8 cellular contexts compared by ENCODE assay signal in genomic region chr9:133149130-133150015, GRCh38. TPM values are rescaled to one million over a fixed set of nuclear protein-coding genes. Genes with fewer than 3 reads are reported as not detected.
DNase-seq lines count a peak whose midpoint lies in the region; ATAC-seq and TF ChIP-seq lines count a peak whose summit lies in the region.

No MANE protein-coding gene starts in this region.

- H3K4me1 ChIP-seq in BLaER1: peaks cover 63% of the 10 kb centered on the region
- H3K4me1 ChIP-seq in left lung: peaks cover 16 to 32% of the 10 kb centered on the region in 2 donors

- H3K27me3 ChIP-seq in BLaER1: no peaks in the 10 kb centered on the region
- no peaks in the 10 kb centered on the region for H3K27me3 ChIP-seq in left lung

- peak overlapping the region; percentile 67 for H3K27ac Mint-ChIP-seq in activated CD4-positive, alpha-beta T cell treated with anti-CD3 and anti-CD28 coated beads for 36 hours

- H3K4me1 Mint-ChIP-seq in activated CD4-positive, alpha-beta T cell treated with anti-CD3 and anti-CD28 coated beads for 36 hours: peaks cover 28% of the 10 kb centered on the region

- POLR2A ChIA-PET in activated CD4-positive, alpha-beta T cell treated with anti-CD3 and anti-CD28 coated beads for 36 hours (lab: Charles Lee): interaction anchor here (0.7 to 1.4 kb wide), 2 partner anchors 43 to 119 kb away, joined by 3 to 6 read pairs; partner anchors contain the start of gene GTF3C5

- H3K36me3 ChIP-seq in BLaER1 (peaks cover 31% of the 10 kb centered on the region), left lung (peaks cover 0 to 10% of the 10 kb centered on the region in 2 donors)

- no peaks in the 10 kb centered on the region for H3K9me3 ChIP-seq in BLaER1
- H3K9me3 ChIP-seq in left lung: no peaks in the 10 kb centered on the region

- intact Hi-C loops in activated CD4-positive, alpha-beta T cell treated with anti-CD3 and anti-CD28 coated beads for 36 hours (cut with DNase I, micrococcal nuclease): loop anchor here (1.0 to 10.0 kb wide), 14 partner anchors 15 to 919 kb away; partner anchors contain the start of genes BRD3 (in 2 of the 2), GTF3C5 (in 2 of the 2), RALGDS (in 2 of the 2) and GFI1B (in 1 of the 2)
- intact Hi-C loops in left lung (cut with DNase I): loop anchor here in 1 of 2 donors (5.0 kb wide), 2 partner anchors 47 to 107 kb away; no protein-coding TSS in a partner anchor

- TF ChIP-seq CTCF in coronary artery (IDR thresholded peaks at IDR 0.05) (no peak), left lung (IDR thresholded peaks at IDR 0.05) (peak in 1 of 2 donors; percentile 17)

- DNase-seq in NCI-H446 treated with DMSO at 0.1 percent for 48 hours (lab: John Stamatoyannopoulos, UW) (peak; percentile 47), coronary artery (ENCODE audit: low spot score) (peak; percentile 94), left lung (peak; percentile 91 to 96)
- peak; percentile 92 for DNase-seq in activated CD4-positive, alpha-beta T cell treated with anti-CD3 and anti-CD28 coated beads for 36 hours
- DNase-seq in stimulated activated CD4-positive, alpha-beta T cell treated with anti-CD3 and anti-CD28 coated beads, Interleukin-2, amount 100 ng/mL, for 48 hours: peak; percentile 76 to 79

- peak overlapping the region; percentile 100 for H3K4me2 ChIP-seq in BLaER1

- H3K27ac ChIP-seq in BLaER1 (peak overlapping the region; percentile 99), coronary artery (peak overlapping the region; percentile 75 to 91), left lung (peak overlapping the region; percentile 81 to 83)

- H3K4me3 ChIP-seq in BLaER1 (peak overlapping the region; percentile 96), coronary artery (peak overlapping the region; percentile 80), left lung (peak overlapping the region; percentile 24 to 65)

- H3K9ac ChIP-seq in BLaER1: peak overlapping the region; percentile 99

- peaks cover 55% of the 10 kb centered on the region for H4K20me1 ChIP-seq in BLaER1

- peaks cover 19% of the 10 kb centered on the region for H3K36me3 Mint-ChIP-seq in activated CD4-positive, alpha-beta T cell treated with anti-CD3 and anti-CD28 coated beads for 36 hours (ENCODE audit: low read depth)

- peak overlapping the region; percentile 63 for H3K4me3 Mint-ChIP-seq in activated CD4-positive, alpha-beta T cell treated with anti-CD3 and anti-CD28 coated beads for 36 hours

- H3K9me3 Mint-ChIP-seq in activated CD4-positive, alpha-beta T cell treated with anti-CD3 and anti-CD28 coated beads for 36 hours (ENCODE audit: low read depth): no peaks in the 10 kb centered on the region

- CTCF ChIA-PET in activated CD4-positive, alpha-beta T cell treated with anti-CD3 and anti-CD28 coated beads for 36 hours (lab: Charles Lee): interaction anchor here (0.5 to 7.7 kb wide), 12 partner anchors 13 to 1439 kb away, joined by 3 to 139 read pairs (median 4); partner anchors contain the start of genes GTF3C5 and RALGDS

- ATAC-seq in GM19025 (IDR thresholded peaks at IDR 0.05; ENCODE audit: low read depth, unreplicated experiment): peak; percentile 71
- ATAC-seq in HG03175 (IDR thresholded peaks at IDR 0.05; ENCODE audit: unreplicated experiment): peak; percentile 65
- ATAC-seq in activated CD4-positive, alpha-beta T cell treated with anti-CD3 and anti-CD28 coated beads for 36 hours: peak; percentile 68
- peak; percentile 78 for ATAC-seq in left lung

- H3K27me3 Mint-ChIP-seq in activated CD4-positive, alpha-beta T cell treated with anti-CD3 and anti-CD28 coated beads for 36 hours: no peaks in the 10 kb centered on the region

RNA-seq across cellular contexts. Expression of gene GBGT1, which starts 14.3 kb away (rescaled TPM):
- 1 to 10 TPM; 3.8 to 4.8 TPM for total RNA-seq in activated CD4-positive, alpha-beta T cell treated with anti-CD3 and anti-CD28 coated beads for 36 hours
- total RNA-seq in left lung: 10 to 100 TPM; 22.2 to 45.1 TPM

RNA-seq across cellular contexts. Expression of gene RALGDS, which starts 28.3 kb away (rescaled TPM):
- total RNA-seq in activated CD4-positive, alpha-beta T cell treated with anti-CD3 and anti-CD28 coated beads for 36 hours: 10 to 100 TPM; 65.1 to 78.6 TPM
- total RNA-seq in left lung: 10 to 100 TPM; 56.4 to 58.9 TPM

RNA-seq across cellular contexts. Expression of gene OBP2B, which starts 59.7 kb away (rescaled TPM):
- total RNA-seq in activated CD4-positive, alpha-beta T cell treated with anti-CD3 and anti-CD28 coated beads for 36 hours: not detected
- total RNA-seq in left lung: not detected

Comparison
In these comparisons a context has a peak if more than half of its experiments do, and no peak if none do; other contexts are left out.
1. Peak in every context shown above with its lines: DNase-seq, ATAC-seq, H3K4me3 ChIP-seq and H3K27ac ChIP-seq.
2. H3K4me3 ChIP-seq: peak in every context shown above with its lines; median percentile 96 in BLaER1; 80 in coronary artery; 44 in left lung.
3. RNA of gene GBGT1, which starts 14.3 kb away (total RNA-seq): 22.2 to 45.1 TPM in left lung; 3.8 to 4.8 TPM in activated CD4-positive, alpha-beta T cell treated with anti-CD3 and anti-CD28 coated beads for 36 hours; every median in the first group is over 4 times any median in the second.